In the genomic region with DNA sequence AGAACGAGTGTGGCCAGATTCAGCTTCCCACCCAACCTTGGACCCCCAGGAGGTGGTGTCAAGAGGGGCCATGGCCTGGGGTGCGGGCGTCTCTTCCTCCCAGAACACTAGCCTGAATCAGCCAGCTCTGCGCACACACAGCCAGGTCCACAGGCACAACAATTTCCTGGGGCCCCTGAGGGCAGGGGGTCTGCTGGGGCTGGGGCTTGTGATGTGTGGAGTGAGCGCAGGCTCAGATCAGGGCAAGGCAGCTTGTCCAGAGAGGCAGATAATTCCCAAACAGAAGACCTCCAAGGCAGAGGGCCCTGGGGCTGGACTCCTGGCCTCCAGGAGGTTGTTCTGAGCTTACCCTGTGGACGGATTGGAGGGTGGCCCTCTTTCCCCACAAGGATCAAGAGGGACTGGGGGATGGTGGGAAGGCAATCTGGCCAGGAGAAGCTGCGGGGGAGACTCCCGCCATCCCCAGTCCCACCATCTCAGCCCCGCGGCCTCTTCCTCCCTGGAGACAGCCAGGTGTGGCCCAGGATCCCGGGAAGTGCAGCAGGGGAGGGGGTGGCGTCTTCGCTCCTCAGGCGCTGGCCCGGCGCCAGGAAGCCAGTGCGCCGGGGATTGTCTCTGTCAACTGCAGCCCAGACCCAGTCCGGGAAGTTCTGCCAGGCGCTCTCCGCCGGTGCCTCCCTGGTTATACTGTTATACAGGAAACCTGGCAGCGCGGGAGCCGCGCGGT, we compare ENCODE assay signal across 8 cellular contexts. TPM values are rescaled to one million over a fixed set of nuclear protein-coding genes. Genes with fewer than 3 reads are reported as not detected.
DNase-seq lines count a peak whose midpoint lies in the region; ATAC-seq, FAIRE-seq and TF ChIP-seq lines count a peak whose summit lies in the region.
"Had no signal": no experiment of that assay in that cellular context is flagged by ENCODE, and none has a peak within 500 bp of the region (broad histone marks: within the 10 kb centered on the region; RNA-seq: fewer than 3 reads in every experiment).

No MANE protein-coding gene starts in this region.

- 17 to 20% methylated on average over 27 of the region's 27 CpGs for WGBS in esophagus, 2 donors
- WGBS in psoas muscle, 3 donors: 18 to 21% (median 20%) methylated on average over 21 to 27 of the region's 27 CpGs

- FAIRE-seq in HTR-8/SVneo (lab: Jason Lieb, UNC): peak; percentile 66
- FAIRE-seq: TTC549 had no signal

- no peaks in the 10 kb centered on the region for H3K9me2 ChIP-seq in OCI-LY7 (ENCODE audit: insufficient read depth, low read length)

- intact Hi-C loops in OCI-LY7 (cut with micrococcal nuclease; ENCODE audit: unreplicated experiment): no loop called here
- intact Hi-C loops in psoas muscle (cut with DNase I): loop anchor here in 1 of 2 donors (2.0 kb wide), 1 partner anchor 21 kb away; no protein-coding TSS in a partner anchor

- no peak for ATAC-seq in psoas muscle
- ATAC-seq in GM19455 (IDR thresholded peaks at IDR 0.05; ENCODE audit: unreplicated experiment): no peak

- peaks cover 6% of the 10 kb centered on the region for H3K9me3 ChIP-seq in OCI-LY7 (ENCODE audit: low read length)
- H3K9me3 ChIP-seq in esophagus (ENCODE audit: control insufficient read depth in 2 of 2, insufficient read depth in 1 of 2, low read depth in 1 of 2, low read length in 1 of 2): peaks cover 3 to 4% of the 10 kb centered on the region in 2 donors
- no peaks in the 10 kb centered on the region for H3K9me3 ChIP-seq in psoas muscle

- H3K27ac ChIP-seq in OCI-LY7 (ENCODE audit: low read depth, low read length, poor library complexity, severe bottlenecking) (no peak overlapping the region), esophagus (ENCODE audit: low read depth in 2 of 2, low read length in 1 of 2) (no peak overlapping the region), psoas muscle (no peak overlapping the region)

- 0 out of 2 replicates have a peak, but pooled peaks cover 4% of the 10 kb centered on the region for H4K20me1 ChIP-seq in OCI-LY7 (ENCODE audit: insufficient read depth, low read length)

- H3K27me3 ChIP-seq in esophagus (ENCODE audit: control insufficient read depth in 1 of 2, insufficient read depth in 2 of 2, low read length in 2 of 2) (peaks cover 0 to 18% of the 10 kb centered on the region in 2 donors), psoas muscle (ENCODE audit: insufficient read depth in 3 of 3, low read length in 2 of 3) (peaks cover 0 to 54% (median 38%) of the 10 kb centered on the region in 3 donors)

- H3K36me3 ChIP-seq in OCI-LY7 (ENCODE audit: insufficient read depth, low read length) (peaks cover 75% of the 10 kb centered on the region), esophagus (ENCODE audit: control insufficient read depth in 2 of 2, insufficient read depth in 2 of 2, low read length in 1 of 2) (no peaks in the 10 kb centered on the region), psoas muscle (ENCODE audit: insufficient read depth in 1 of 2, low read depth in 1 of 2) (no peaks in the 10 kb centered on the region)

- CTCF ChIA-PET in OCI-LY7 (lab: Charles Lee; ENCODE audit: unreplicated experiment): no interaction called here

- H2AFZ ChIP-seq in OCI-LY7 (ENCODE audit: low read length): no peak overlapping the region

- H3K4me1 ChIP-seq in OCI-LY7 (ENCODE audit: insufficient read depth, low read length, poor library complexity, severe bottlenecking) (peaks cover 27% of the 10 kb centered on the region), esophagus (ENCODE audit: control insufficient read depth in 2 of 2, insufficient read depth in 2 of 2, low read length in 1 of 2) (peaks cover 13 to 15% of the 10 kb centered on the region in 2 donors), psoas muscle (peaks cover 29% of the 10 kb centered on the region)

- DNase-seq in HTR-8/SVneo (ENCODE audit: insufficient read length, low spot score) (no peak), OCI-LY7 (ENCODE audit: low spot score) (no peak), psoas muscle (peak in 1 of 2 donors; percentile 34), GOT3 (lab: John Stamatoyannopoulos, UW) (no peak), GM03348 (ENCODE audit: low spot score) (no peak)

- TF ChIP-seq CTCF in OCI-LY7 (conservative IDR thresholded peaks at IDR 0.05; ENCODE audit: low read length) (no peak), psoas muscle (IDR thresholded peaks at IDR 0.05) (no peak)

- no TSS peak for BruUV-seq in OCI-LY7 (replicated peaks; lab: Mats Ljungman, UMichigan)

- POLR2A ChIA-PET in OCI-LY7 (lab: Charles Lee): interaction anchor here (0.6 to 2.0 kb wide), 3 partner anchors 9 to 262 kb away, joined by 3 to 7 read pairs (median 5); no protein-coding TSS in a partner anchor

- peaks cover 40% of the 10 kb centered on the region for H3K79me2 ChIP-seq in OCI-LY7 (ENCODE audit: insufficient read depth, low read depth, low read length)

- peak overlapping the region; percentile 22; the same call in 1 of the 2 replicates for H3K4me2 ChIP-seq in OCI-LY7 (ENCODE audit: low read length)

- H3K4me3 ChIP-seq in OCI-LY7 (ENCODE audit: low read depth, low read length, poor library complexity, severe bottlenecking) (no peak overlapping the region), esophagus (ENCODE audit: low read depth in 1 of 2, low read length in 2 of 2) (peak overlapping the region; percentile 36 to 49), psoas muscle (peak overlapping the region; percentile 66)

RNA-seq across cellular contexts. Expression of a gene that starts 52.0 kb away (rescaled TPM):
- 105 and 117 TPM in 2 replicates for total RNA-seq in OCI-LY7 (2014; rRNA removed; shearing (Covaris generic))
- 248 and 285 TPM in 2 replicates for total RNA-seq in OCI-LY7 (2022)
- polyA plus RNA-seq in esophagus: 10 to 100 TPM; 32.2 to 37.7 TPM
- total RNA-seq in psoas muscle: 100 to 1,000 TPM in 2 of 4 donors, 10 to 100 TPM in 2; 71.6 to 121 (median 91.8) TPM
- 100 to 1,000 TPM in 1 of 3 donors, 10 to 100 TPM in 2; 31.1 to 105 (median 53.6) TPM for polyA plus RNA-seq in psoas muscle
